1 cellular context compared by ENCODE assay signal in the genomic region with DNA sequence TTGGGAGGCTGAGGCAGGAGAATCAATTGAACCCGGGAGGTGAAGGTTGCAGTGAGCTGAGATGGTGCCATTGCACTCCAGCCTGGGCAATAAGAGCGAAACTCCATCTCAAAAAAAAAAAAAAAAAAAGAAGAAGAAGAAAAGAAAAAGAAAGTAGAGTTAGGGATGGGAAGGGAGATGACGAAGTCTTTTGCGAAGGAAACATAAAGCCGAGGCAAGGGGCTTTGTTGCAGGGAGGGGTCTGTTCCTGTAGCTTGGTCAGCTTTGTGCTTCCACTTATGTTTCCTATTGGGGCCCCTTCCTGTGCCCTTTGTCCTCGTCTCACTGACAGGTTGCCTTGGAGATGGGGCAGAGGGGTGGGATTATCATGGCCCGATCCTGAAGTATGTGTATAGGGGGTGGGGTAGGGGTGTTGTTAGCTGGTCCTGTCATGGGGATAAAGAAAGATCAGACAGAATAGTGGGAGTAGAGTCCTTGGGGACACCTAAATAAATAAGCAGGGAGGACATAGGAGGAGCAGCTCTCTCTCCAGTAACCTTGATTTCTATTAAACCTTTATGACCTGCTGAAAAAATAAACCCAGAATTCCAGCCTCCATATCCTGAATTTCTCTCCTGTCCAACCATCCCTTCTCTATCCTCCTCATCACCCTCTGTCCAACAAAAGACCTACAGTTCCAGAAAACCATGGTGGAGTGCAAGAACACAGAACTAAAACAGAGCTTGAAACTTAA.
TF ChIP-seq lines count a peak whose summit lies in the region.

No MANE protein-coding gene starts in this region.

TF ChIP-seq in H1, 55 proteins besides CTCF, POLR2A, EP300 and RAD21:
- TF ChIP-seq SUZ12 (IDR thresholded peaks at IDR 0.05; ENCODE audit: low read length) (no peak), TCF12 (IDR thresholded peaks at IDR 0.05; ENCODE audit: low read depth, low read length) (no peak), CHD1 (IDR thresholded peaks at IDR 0.05; ENCODE audit: low read depth, low read length) (no peak), CEBPB (IDR thresholded peaks at IDR 0.05; ENCODE audit: low read depth, low read length) (no peak), TEAD4 (IDR thresholded peaks at IDR 0.05; ENCODE audit: low read depth, low read length) (no peak), RBBP5 (IDR thresholded peaks at IDR 0.05; ENCODE audit: borderline replicate concordance, low read depth, low read length) (no peak), JUND (IDR thresholded peaks at IDR 0.05; ENCODE audit: low read length) (no peak), CBX8 (IDR thresholded peaks at IDR 0.05; ENCODE audit: borderline replicate concordance, low read depth, low read length) (no peak), EGR1 (IDR thresholded peaks at IDR 0.05; ENCODE audit: borderline replicate concordance, low read depth, low read length) (no peak), SIX5 (IDR thresholded peaks at IDR 0.05; ENCODE audit: low read depth, low read length) (no peak), BCL11A (IDR thresholded peaks at IDR 0.05; ENCODE audit: low read depth in 2 of 2, low read length in 2 of 2) (no peak), SRF (IDR thresholded peaks at IDR 0.05; ENCODE audit: low read depth, low read length) (no peak), RXRA (IDR thresholded peaks at IDR 0.05; ENCODE audit: insufficient read depth, low read depth, low read length) (no peak), TAF7 (optimal IDR thresholded peaks at IDR 0.05; ENCODE audit: borderline replicate concordance, low read depth, low read length) (no peak), SP2 (IDR thresholded peaks at IDR 0.05; ENCODE audit: low read length) (no peak), YY1 (IDR thresholded peaks at IDR 0.05; ENCODE audit: low read depth, low read length) (no peak), SP4 (IDR thresholded peaks at IDR 0.05; ENCODE audit: low read length) (no peak)
